28 cellular contexts compared by ENCODE assay signal in the genomic region with DNA sequence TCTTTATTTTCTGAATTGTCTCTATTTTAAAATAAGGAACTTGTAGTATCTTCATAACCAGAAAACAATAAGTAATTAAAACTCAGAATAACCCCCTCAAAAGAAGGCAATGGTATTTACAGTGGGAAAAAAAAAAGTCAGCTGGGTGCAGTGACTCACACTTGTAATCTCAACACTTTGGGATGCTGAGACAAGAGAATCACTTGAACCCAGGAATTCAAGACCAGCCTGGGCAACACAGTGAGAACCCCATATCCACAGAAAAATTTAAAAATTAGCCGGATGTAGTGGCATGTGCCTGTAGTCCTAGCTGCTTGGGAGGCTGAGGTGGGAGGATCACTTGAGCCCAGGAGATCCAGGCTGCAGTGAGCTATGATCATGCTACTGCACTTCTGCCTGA. TPM values are rescaled to one million over a fixed set of nuclear protein-coding genes. Genes with fewer than 3 reads are reported as not detected.
A peak's percentile ranks its signal among the peaks of the same experiment; 100 is the strongest.
DNase-seq lines count a peak whose midpoint lies in the region; ATAC-seq and TF ChIP-seq lines count a peak whose summit lies in the region.
"Had no signal": no experiment of that assay in that cellular context is flagged by ENCODE, and none has a peak within 500 bp of the region (broad histone marks: within the 10 kb centered on the region; RNA-seq: fewer than 3 reads in every experiment).

No MANE protein-coding gene starts in this region.

- no peak overlapping the region for H3K9ac ChIP-seq in SK-N-SH
- no peak overlapping the region for H3K9ac ChIP-seq in smooth muscle cell (ENCODE audit: low read depth)
- H3K9ac ChIP-seq: parathyroid adenoma had no signal

- TF ChIP-seq CTCF in SK-N-SH (IDR thresholded peaks at IDR 0.05) (no peak), smooth muscle cell (IDR thresholded peaks at IDR 0.05; ENCODE audit: borderline replicate concordance, insufficient read depth, poor library complexity, severe bottlenecking) (no peak), endothelial cell (IDR thresholded peaks at IDR 0.05; ENCODE audit: unreplicated experiment) (no peak)

- H3K4me3 Mint-ChIP-seq in endothelial cell (ENCODE audit: unreplicated experiment), result no peak overlapping the region
- H3K4me3 Mint-ChIP-seq: memory B cell; naive thymus-derived CD8-positive, alpha-beta T cell; stimulated activated naive CD8-positive, alpha-beta T cell treated with anti-CD3 and anti-CD28 coated beads, Interleukin-15, amount 100 ng/mL, for 72 hours; type B pancreatic cell had no signal

- H2AFZ ChIP-seq in SK-N-SH (ENCODE audit: low read depth), result no peak overlapping the region
- no peak overlapping the region for H2AFZ ChIP-seq in smooth muscle cell (ENCODE audit: low read depth)
- H2AFZ ChIP-seq: parathyroid adenoma had no signal

- DNase-seq in SK-N-SH, result no peak
- DNase-seq in SJSA1 (ENCODE audit: low read depth in 1 of 2, low spot score in 2 of 2), result peak; percentile 53 to 79
- peak; percentile 42 for DNase-seq in fibroblast of peridontal ligament (ENCODE audit: extremely low read depth)
- no peak for DNase-seq in smooth muscle cell (lab: John Stamatoyannopoulos, UW; ENCODE audit: unreplicated experiment)
- DNase-seq in endothelial cell (ENCODE audit: low spot score), result no peak
- DNase-seq in DMS53 treated with DMSO at 0.1 percent for 48 hours (lab: John Stamatoyannopoulos, UW; ENCODE audit: unreplicated experiment), result no peak
- DNase-seq: activated CD4-positive, alpha-beta T cell treated with anti-CD3 and anti-CD28 coated beads for 4 hours; adrenal gland; C1 segment of cervical spinal cord; cerebellar nuclear complex; effector CD8-positive, alpha-beta T cell; GF-D8; hippocampal formation; KBM-7; naive thymus-derived CD8-positive, alpha-beta T cell; NCI-H187 treated with DMSO at 0.1 percent for 48 hours; NCI-H446; Peyer's patch; stimulated activated CD4-positive, alpha-beta T cell treated with anti-CD3 and anti-CD28 coated beads, Interleukin-2, amount 100 ng/mL, for 48 hours; stimulated activated naive CD8-positive, alpha-beta T cell treated with anti-CD3 and anti-CD28 coated beads, Interleukin-15, amount 100 ng/mL, for 72 hours; SW 1271 had no signal

- CTCF ChIA-PET in SK-N-SH (lab: Yijun Ruan, JAX), result no interaction called here

- H3K4me3 ChIP-seq in SK-N-SH (ENCODE audit: low read depth in 2 of 2, low read length in 1 of 2) (no peak overlapping the region), SJSA1 (no peak overlapping the region), smooth muscle cell (no peak overlapping the region)
- H3K4me3 ChIP-seq: adrenal gland, Peyer's patch had no signal

- H3F3A ChIP-seq in SK-N-SH (replicated peaks; ENCODE audit: insufficient read depth) (peaks cover 28% of the 10 kb centered on the region), smooth muscle cell (ENCODE audit: low read depth) (peaks cover 11% of the 10 kb centered on the region)

- H3K36me3 Mint-ChIP-seq in endothelial cell (ENCODE audit: low read depth, unreplicated experiment), result no peaks in the 10 kb centered on the region
- H3K36me3 Mint-ChIP-seq: memory B cell; naive thymus-derived CD8-positive, alpha-beta T cell; type B pancreatic cell had no signal

- H3K27me3 Mint-ChIP-seq in endothelial cell (ENCODE audit: unreplicated experiment), result peaks cover 2% of the 10 kb centered on the region
- H3K27me3 Mint-ChIP-seq: stimulated activated naive CD8-positive, alpha-beta T cell treated with anti-CD3 and anti-CD28 coated beads, Interleukin-15, amount 100 ng/mL, for 72 hours; type B pancreatic cell had no signal

- no peak for TF ChIP-seq EP300 in SK-N-SH (IDR thresholded peaks at IDR 0.05; ENCODE audit: borderline replicate concordance in 1 of 2, low read depth in 1 of 2, low read length in 1 of 2)

- WGBS in SK-N-SH (ENCODE audit: low lambda C conversion rate), result 64% methylated on average over 1 of the region's 1 CpG
- whole genome bisulfite sequencing in smooth muscle cell (ENCODE audit: low lambda C conversion rate), result 50% methylated on average over 1 of the region's 1 CpG

- no peaks in the 10 kb centered on the region for H3K9me2 ChIP-seq in SK-N-SH

- POLR2A ChIA-PET in SK-N-SH (lab: Yijun Ruan, JAX), result no interaction called here

- no peak for TF ChIP-seq RAD21 in SK-N-SH (IDR thresholded peaks at IDR 0.05; ENCODE audit: low read length)

- H3K9me3 Mint-ChIP-seq in endothelial cell (ENCODE audit: unreplicated experiment), result no peaks in the 10 kb centered on the region
- H3K9me3 Mint-ChIP-seq: memory B cell; naive thymus-derived CD8-positive, alpha-beta T cell; stimulated activated naive CD8-positive, alpha-beta T cell treated with anti-CD3 and anti-CD28 coated beads, Interleukin-15, amount 100 ng/mL, for 72 hours; type B pancreatic cell had no signal

- H3K27ac Mint-ChIP-seq in endothelial cell (ENCODE audit: unreplicated experiment), result no peak overlapping the region
- H3K27ac Mint-ChIP-seq: memory B cell; naive thymus-derived CD8-positive, alpha-beta T cell; stimulated activated naive CD8-positive, alpha-beta T cell treated with anti-CD3 and anti-CD28 coated beads, Interleukin-15, amount 100 ng/mL, for 72 hours; type B pancreatic cell had no signal

- H4K20me1 ChIP-seq in SK-N-SH (ENCODE audit: insufficient read depth) (no peaks in the 10 kb centered on the region), smooth muscle cell (ENCODE audit: low read depth) (no peaks in the 10 kb centered on the region)

- H3K4me1 ChIP-seq in SK-N-SH (ENCODE audit: control insufficient read depth in 1 of 2, insufficient read depth in 2 of 2, low read depth in 1 of 2, low read length in 1 of 2), result peaks cover 1 to 12% of the 10 kb centered on the region in 2 experiments; a peak in 2 of 4 replicates
- peaks cover 50% of the 10 kb centered on the region for H3K4me1 ChIP-seq in SJSA1 (replicated peaks)
- H3K4me1 ChIP-seq in smooth muscle cell (ENCODE audit: low read depth), result no peaks in the 10 kb centered on the region
- H3K4me1 ChIP-seq: adrenal gland, parathyroid adenoma had no signal

- H3K27ac ChIP-seq in SK-N-SH (ENCODE audit: low read depth in 2 of 2, low read length in 1 of 2) (peak overlapping the region in 1 of 2 experiments; percentile 6; a peak in 1 of 4 replicates), SJSA1 (0 out of 2 replicates have a peak overlapping the region, but pooled peaks have one; percentile 30), smooth muscle cell (ENCODE audit: low read depth) (peak overlapping the region; percentile 4)
- H3K27ac ChIP-seq: 22Rv1, adrenal gland, parathyroid adenoma, Peyer's patch had no signal

- no peaks in the 10 kb centered on the region for H3K27me3 ChIP-seq in SK-N-SH (ENCODE audit: insufficient read depth)
- H3K27me3 ChIP-seq in SJSA1 (replicated peaks), result no peaks in the 10 kb centered on the region
- H3K27me3 ChIP-seq in smooth muscle cell (ENCODE audit: low read depth), result no peaks in the 10 kb centered on the region
- H3K27me3 ChIP-seq: adrenal gland, Peyer's patch had no signal

- ATAC-seq in SK-N-SH treated with all-trans-retinoic acid at 6 μM for 48 hours, result no peak; the same call in 2 of the 3 replicates
- ATAC-seq in GM21528 (IDR thresholded peaks at IDR 0.05; ENCODE audit: low FRiP score, unreplicated experiment), result no peak
- ATAC-seq: naive thymus-derived CD8-positive, alpha-beta T cell; stimulated activated naive CD8-positive, alpha-beta T cell treated with anti-CD3 and anti-CD28 coated beads, Interleukin-15, amount 100 ng/mL, for 72 hours had no signal

- H3K79me2 ChIP-seq in SK-N-SH (ENCODE audit: insufficient read depth) (no peaks in the 10 kb centered on the region), smooth muscle cell (ENCODE audit: low read depth) (no peaks in the 10 kb centered on the region)
- H3K79me2 ChIP-seq: parathyroid adenoma had no signal

- H3K4me2 ChIP-seq in SK-N-SH (no peak overlapping the region), smooth muscle cell (no peak overlapping the region)

- H3K4me1 Mint-ChIP-seq in endothelial cell (ENCODE audit: unreplicated experiment), result peaks cover 25% of the 10 kb centered on the region
- H3K4me1 Mint-ChIP-seq: memory B cell; naive thymus-derived CD8-positive, alpha-beta T cell had no signal

- H3K36me3 ChIP-seq in SK-N-SH (replicated peaks in 1 of 2; ENCODE audit: control insufficient read depth in 1 of 2, insufficient read depth in 2 of 2, low read length in 1 of 2) (peaks cover 0 to under 1% of the 10 kb centered on the region in 2 experiments), SJSA1 (peaks cover 20% of the 10 kb centered on the region), smooth muscle cell (ENCODE audit: low read depth) (no peaks in the 10 kb centered on the region)
- H3K36me3 ChIP-seq: adrenal gland, Peyer's patch had no signal

- H3K9me3 ChIP-seq in SK-N-SH (no peaks in the 10 kb centered on the region), SJSA1 (replicated peaks) (no peaks in the 10 kb centered on the region), smooth muscle cell (replicated peaks; ENCODE audit: low read depth) (no peaks in the 10 kb centered on the region)
- H3K9me3 ChIP-seq: adrenal gland, Peyer's patch had no signal

TF ChIP-seq in SK-N-SH treated with all-trans-retinoic acid at 6 μM for 48 hours, 23 proteins besides CTCF, POLR2A, EP300 and RAD21 (continues in another document):
- TF ChIP-seq RARB (CRISPR knock-in tag; IDR thresholded peaks at IDR 0.05) (no peak), ISL1 (CRISPR knock-in tag; IDR thresholded peaks at IDR 0.05) (no peak)

RNA-seq across cellular contexts. Expression of gene ADAM11, which starts 33.5 kb away (rescaled TPM):
- polyA plus RNA-seq in SK-N-SH (2012; rRNA removed) (1.8 and 2.5 TPM in 2 replicates), smooth muscle cell (0.27 and 0.48 TPM in 2 replicates)
- polyA plus RNA-seq in SK-N-SH (2012; cell fraction: cytosol; rRNA removed), result 1.2 and 1.3 TPM in 2 replicates
- polyA plus RNA-seq in SK-N-SH (2012; cell fraction: nucleus; rRNA removed), result 6.0 and 9.8 TPM in 2 replicates
- total RNA-seq in SJSA1 (2014; rRNA removed; shearing (Covaris generic)), result 0.13 and 4.4 TPM in 2 replicates
- total RNA-seq in smooth muscle cell (0.40 TPM in 1 of 2 replicates, not detected in the other), endothelial cell (ENCODE audit: unreplicated experiment) (0.62 TPM)

RNA-seq across cellular contexts. Expression of gene GJC1, which starts 37.8 kb away (rescaled TPM):
- 15.2 and 15.6 TPM in 2 replicates for polyA plus RNA-seq in SK-N-SH (2012; rRNA removed)
- polyA plus RNA-seq in SK-N-SH (2012; cell fraction: cytosol; rRNA removed), result 15.7 and 16.6 TPM in 2 replicates
- 8.5 and 13.7 TPM in 2 replicates for polyA plus RNA-seq in SK-N-SH (2012; cell fraction: nucleus; rRNA removed)
- 36.4 and 53.4 TPM in 2 replicates for total RNA-seq in SJSA1 (2014; rRNA removed; shearing (Covaris generic))
- 9.2 and 16.1 TPM in 2 replicates for total RNA-seq in smooth muscle cell
- polyA plus RNA-seq in smooth muscle cell, result 6.3 and 8.0 TPM in 2 replicates
- total RNA-seq in endothelial cell (ENCODE audit: unreplicated experiment), result 36.5 TPM
- total RNA-seq: naive thymus-derived CD8-positive, alpha-beta T cell had no signal
- polyA plus RNA-seq: naive thymus-derived CD8-positive, alpha-beta T cell had no signal

RNA-seq across cellular contexts. Expression of gene HIGD1B, which starts 55.4 kb away (rescaled TPM):
- polyA plus RNA-seq in SK-N-SH (2012; rRNA removed), result not detected in 2 replicates
- polyA plus RNA-seq in SK-N-SH (2012; cell fraction: cytosol; rRNA removed), result not detected in 2 replicates
- not detected in 2 replicates for polyA plus RNA-seq in SK-N-SH (2012; cell fraction: nucleus; rRNA removed)
- not detected in 2 replicates for total RNA-seq in SJSA1 (2014; rRNA removed; shearing (Covaris generic))
- not detected in 2 replicates for total RNA-seq in smooth muscle cell
- 0.39 and 0.61 TPM in 2 replicates for polyA plus RNA-seq in smooth muscle cell
- total RNA-seq in endothelial cell (ENCODE audit: unreplicated experiment), result not detected
- total RNA-seq: kidney epithelial cell; naive thymus-derived CD8-positive, alpha-beta T cell; Peyer's patch had no signal

Comparison
In these comparisons a context has a peak if more than half of its experiments do, and no peak if none do; other contexts are left out.
1. DNase-seq: peak in SJSA1 (2 of 2) and fibroblast of peridontal ligament (single experiment); none in SK-N-SH (single experiment), smooth muscle cell (single experiment), endothelial cell (single experiment) and DMS53 treated with DMSO at 0.1 percent for 48 hours (single experiment).